Comparison of ENCODE assay signal across 23 cellular contexts in the genomic region with DNA sequence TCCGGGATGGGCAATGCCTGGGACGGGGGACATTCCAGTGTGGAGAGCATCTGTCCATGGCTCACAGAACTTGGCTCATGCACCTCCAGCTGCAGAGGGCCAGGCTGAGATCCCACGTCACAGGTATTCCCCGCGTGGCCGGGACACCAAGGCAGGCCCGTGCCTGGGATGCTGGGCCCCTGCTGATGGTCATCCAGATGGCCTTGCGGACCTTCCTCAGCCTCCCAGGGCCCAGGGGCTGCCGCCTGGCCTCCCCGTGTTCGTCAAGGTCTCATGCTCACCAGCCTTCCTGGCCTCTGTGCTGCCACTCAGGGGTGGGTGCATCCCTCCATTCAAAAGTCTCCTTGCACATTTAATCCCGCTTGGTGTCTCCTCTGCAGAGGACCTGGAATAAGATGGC. TPM values are rescaled to one million over a fixed set of nuclear protein-coding genes. Genes with fewer than 3 reads are reported as not detected.
DNase-seq lines count a peak whose midpoint lies in the region; ATAC-seq, FAIRE-seq and TF ChIP-seq lines count a peak whose summit lies in the region.
"Had no signal": no experiment of that assay in that cellular context is flagged by ENCODE, and none has a peak within 500 bp of the region (broad histone marks: within the 10 kb centered on the region; RNA-seq: fewer than 3 reads in every experiment).

No MANE protein-coding gene starts in this region.

- H4K20me1 ChIP-seq in HepG2 (ENCODE audit: insufficient read depth, low read length), result no peaks in the 10 kb centered on the region
- H4K20me1 ChIP-seq: BLaER1 had no signal

- ATAC-seq in right lobe of liver (no peak), HepG2 (no peak), sciatic nerve (no peak), GM21737 (IDR thresholded peaks at IDR 0.05; ENCODE audit: unreplicated experiment) (no peak)
- ATAC-seq: CD8-positive, alpha-beta T cell had no signal

- no peak overlapping the region for H2AK5ac ChIP-seq in neuronal stem cell (ENCODE audit: low read depth, low read length)

- H3K4me1 ChIP-seq in right lobe of liver (no peaks in the 10 kb centered on the region), HepG2 (ENCODE audit: insufficient read depth, low read length) (peaks cover 23% of the 10 kb centered on the region), neuronal stem cell (ENCODE audit: control insufficient read depth in 2 of 2, insufficient read depth in 1 of 2, low read depth in 1 of 2, low read length in 2 of 2) (no peaks in the 10 kb centered on the region)
- H3K4me1 ChIP-seq: Caco-2 had no signal

- WGBS in right lobe of liver (ENCODE audit: insufficient coverage, low coverage, low lambda C conversion rate, missing lambda C conversion rate), result 83% methylated on average over 1 of the region's 12 CpGs
- WGBS in HepG2 (ENCODE audit: low lambda C conversion rate), result 40% methylated on average over 6 of the region's 12 CpGs
- no CpG with 5 or more reads among the region's 12 CpGs for WGBS in neuronal stem cell (ENCODE audit: extremely low coverage in 2 of 2, insufficient read length in 2 of 2, insufficient replicate concordance in 1 of 2), 2 donors

- no peak overlapping the region for H4K91ac ChIP-seq in neuronal stem cell (ENCODE audit: low read depth, low read length, poor library complexity)

- no peak overlapping the region for H3K9ac ChIP-seq in HepG2 (ENCODE audit: insufficient read depth, low read depth, low read length)
- H3K9ac ChIP-seq in neuronal stem cell (ENCODE audit: low read depth, low read length, poor library complexity), result no peak overlapping the region
- H3K9ac ChIP-seq: BLaER1 had no signal

- H3K9me3 ChIP-seq in right lobe of liver (no peaks in the 10 kb centered on the region), HepG2 (ENCODE audit: low read length) (no peaks in the 10 kb centered on the region), neuronal stem cell (replicated peaks in 1 of 2; ENCODE audit: control insufficient read depth in 2 of 2, insufficient read depth in 1 of 2, low read depth in 1 of 2, low read length in 2 of 2) (no peaks in the 10 kb centered on the region)
- H3K9me3 ChIP-seq: BLaER1, Caco-2 had no signal

- no peak overlapping the region for H3K4me3 ChIP-seq in right lobe of liver
- H3K4me3 ChIP-seq in HepG2 (replicated peaks in 1 of 3; ENCODE audit: insufficient read depth in 1 of 3, low read depth in 2 of 3, low read length in 3 of 3), result no peak overlapping the region
- H3K4me3 ChIP-seq in neuronal stem cell (ENCODE audit: low read length in 2 of 2), result no peak overlapping the region
- H3K4me3 ChIP-seq: BLaER1 had no signal

- TF ChIP-seq EP300 in HepG2 (IDR thresholded peaks at IDR 0.05; ENCODE audit: low read depth in 2 of 2, low read length in 2 of 2) (no peak), HepG2 (CRISPR knock-in tag; IDR thresholded peaks at IDR 0.05; ENCODE audit: borderline replicate concordance) (no peak)

- DNase-seq in right lobe of liver (peak in 2 of 3 donors; percentile 38 to 46), HepG2 (ENCODE audit: low spot score) (no peak), neuronal stem cell (ENCODE audit: low spot score) (no peak), sciatic nerve (ENCODE audit: low spot score) (peak; percentile 49), NCI-H510A treated with DMSO at 0.1 percent for 48 hours (lab: John Stamatoyannopoulos, UW) (no peak), dedifferentiated amniotic fluid mesenchymal stem cell (ENCODE audit: extremely low spot score) (no peak), inferior parietal cortex (ENCODE audit: extremely low spot score) (no peak)
- DNase-seq: Caco-2; CD4-positive, CD25-positive, alpha-beta regulatory T cell; CD8-positive, alpha-beta T cell; DMS153; DND-41; GOT3; HCEC 1CT had no signal

- H3K36me3 ChIP-seq in right lobe of liver, result no peaks in the 10 kb centered on the region
- H3K36me3 ChIP-seq in HepG2 (replicated peaks in 1 of 2; ENCODE audit: control insufficient read depth in 1 of 2, insufficient read depth in 2 of 2, low read length in 2 of 2), result no peaks in the 10 kb centered on the region
- H3K36me3 ChIP-seq in neuronal stem cell (replicated peaks in 1 of 2; ENCODE audit: control insufficient read depth in 2 of 2, insufficient read depth in 2 of 2, low read length in 2 of 2), result no peaks in the 10 kb centered on the region
- H3K36me3 ChIP-seq: BLaER1 had no signal

- intact Hi-C loops in right lobe of liver (cut with DNase I) (no loop called here), HepG2 (cut with micrococcal nuclease; ENCODE audit: unreplicated experiment) (no loop called here), sciatic nerve (cut with DNase I) (no loop called here)

- CTCF ChIA-PET in HepG2 (lab: Yijun Ruan, JAX; ENCODE audit: low intra/inter-chr PET ratio, low total read pairs), result no interaction called here

- H2AFZ ChIP-seq in HepG2 (ENCODE audit: low read length) (no peak overlapping the region), neuronal stem cell (ENCODE audit: low read length) (no peak overlapping the region)

- in situ Hi-C loops in HepG2 (cut with HindIII; ENCODE audit: extremely low pct_ligation_motif_present, low pct_unique_long_range_greater_than_20kb), result no loop called here

- H3K27ac ChIP-seq in right lobe of liver (no peak overlapping the region), HepG2 (ENCODE audit: extremely low read length, insufficient read depth, low read length) (no peak overlapping the region), neuronal stem cell (replicated peaks; ENCODE audit: low read length) (no peak overlapping the region)
- H3K27ac ChIP-seq: 22Rv1, BLaER1, C4-2B had no signal

- H3K14ac ChIP-seq in neuronal stem cell (ENCODE audit: low read length), result no peak overlapping the region

- POLR2A ChIA-PET in HepG2 (lab: Yijun Ruan, JAX), result no interaction called here

- H4K8ac ChIP-seq in neuronal stem cell (ENCODE audit: low read depth, low read length), result no peak overlapping the region

- TF ChIP-seq POLR2A in right lobe of liver (IDR thresholded peaks at IDR 0.05) (no peak), HepG2 (IDR thresholded peaks at IDR 0.05; ENCODE audit: insufficient read depth in 1 of 2, low read depth in 2 of 2, low read length in 2 of 2) (no peak)

- peak overlapping the region; percentile 55 for H3K23ac ChIP-seq in neuronal stem cell (ENCODE audit: low read depth, low read length, poor library complexity)

- H3K18ac ChIP-seq in neuronal stem cell (ENCODE audit: low read length), result peak overlapping the region; percentile 71

- H3K79me1 ChIP-seq in neuronal stem cell (ENCODE audit: low read depth, low read length), result no peaks in the 10 kb centered on the region

- no peak overlapping the region for H2BK5ac ChIP-seq in neuronal stem cell (ENCODE audit: low read length)

- no TSS peak for BruUV-seq in HepG2 (replicated peaks; lab: Mats Ljungman, UMichigan)

- FAIRE-seq in HepG2 (lab: Jason Lieb, UNC), result no peak
- FAIRE-seq: A204.1, G401.6, GM12892, GM19239, H54 had no signal

- no peaks in the 10 kb centered on the region for H3K27me3 ChIP-seq in right lobe of liver
- peaks cover 0 to 3% of the 10 kb centered on the region in 2 experiments; a peak in 3 of 5 replicates for H3K27me3 ChIP-seq in HepG2 (ENCODE audit: control insufficient read depth in 1 of 2, insufficient read depth in 2 of 2, low read length in 2 of 2)
- peaks cover 0 to 10% (median 0%) of the 10 kb centered on the region in 3 experiments for H3K27me3 ChIP-seq in neuronal stem cell (ENCODE audit: control insufficient read depth in 3 of 3, insufficient read depth in 3 of 3, low read depth in 1 of 3, low read length in 3 of 3)
- H3K27me3 ChIP-seq: BLaER1 had no signal

- TF ChIP-seq CTCF in right lobe of liver (IDR thresholded peaks at IDR 0.05) (no peak), HepG2 (CRISPR knock-in tag; IDR thresholded peaks at IDR 0.05) (no peak)

- H2BK15ac ChIP-seq in neuronal stem cell (ENCODE audit: low read length), result no peak overlapping the region

- no peak overlapping the region for H2BK12ac ChIP-seq in neuronal stem cell (ENCODE audit: low read length)

- no peak for TF ChIP-seq RAD21 in HepG2 (CRISPR knock-in tag; IDR thresholded peaks at IDR 0.05)

- no peak overlapping the region for H3K4me2 ChIP-seq in HepG2 (ENCODE audit: low read depth, low read length)
- H3K4me2 ChIP-seq in neuronal stem cell (ENCODE audit: insufficient read depth, low read length, poor library complexity, severe bottlenecking), result no peak overlapping the region
- H3K4me2 ChIP-seq: BLaER1 had no signal

- no peak overlapping the region for H3K4ac ChIP-seq in neuronal stem cell (ENCODE audit: low read length)

- no peak overlapping the region for H2BK120ac ChIP-seq in neuronal stem cell (ENCODE audit: low read depth, low read length)

- H3K79me2 ChIP-seq in HepG2 (ENCODE audit: insufficient read depth, low read length), result no peaks in the 10 kb centered on the region

RNA-seq across cellular contexts. Expression of gene LRPAP1, which starts 40.9 kb away (rescaled TPM):
- total RNA-seq in right lobe of liver, result 100 to 1,000 TPM in 1 of 6 experiments, 10 to 100 TPM in 5; 63.4 to 108 (median 85.3) TPM
- 81.5 and 191 TPM in 2 replicates for total RNA-seq in HepG2 (2016; rRNA removed; fragmentation: Illumina TruSeq; extraction: Trizol)
- 13.6 and 13.8 TPM in 2 replicates for total RNA-seq in HepG2 (2016; cell fraction: cytosol; rRNA removed; fragmentation: Illumina TruSeq; extraction: Trizol; ENCODE audit: low read depth)
- 74.4 and 198 TPM in 2 replicates for total RNA-seq in HepG2 (2016; cell fraction: insoluble cytoplasmic fraction; rRNA removed; fragmentation: Illumina TruSeq; extraction: Trizol)
- total RNA-seq in HepG2 (2016; cell fraction: membrane; rRNA removed; fragmentation: Illumina TruSeq; extraction: Trizol), result 21.2 and 25.2 TPM in 2 replicates
- total RNA-seq in HepG2 (2016; cell fraction: nucleus; rRNA removed; fragmentation: Illumina TruSeq; extraction: Trizol), result 143 and 170 TPM in 2 replicates
- 153 and 176 TPM in 2 replicates for polyA plus RNA-seq in HepG2 (2011; rRNA removed)
- polyA plus RNA-seq in HepG2 (2011; cell fraction: cytosol; rRNA removed), result 149 and 180 TPM in 2 replicates
- 95.3 and 103 TPM in 2 replicates for polyA plus RNA-seq in HepG2 (2011; cell fraction: nucleus; rRNA removed)
- 118 TPM in 2 replicates for polyA plus RNA-seq in HepG2 (2012)
- polyA plus RNA-seq in HepG2 (2016; cell fraction: cytosol; fragmentation: Illumina TruSeq; extraction: Trizol; ENCODE audit: low read depth), result 23.9 and 25.8 TPM in 2 replicates
- 64.4 and 77.4 TPM in 2 replicates for polyA plus RNA-seq in HepG2 (2016; cell fraction: insoluble cytoplasmic fraction; fragmentation: Illumina TruSeq; extraction: Trizol; ENCODE audit: low read depth)
- 25.2 and 31.6 TPM in 2 replicates for polyA plus RNA-seq in HepG2 (2016; cell fraction: membrane; fragmentation: Illumina TruSeq; extraction: Trizol; ENCODE audit: low read depth)
- polyA plus RNA-seq in HepG2 (2016; cell fraction: nucleus; fragmentation: Illumina TruSeq; extraction: Trizol; ENCODE audit: insufficient read depth, low read depth), result 270 and 284 TPM in 2 replicates
- 32.2 and 52.3 TPM in 2 replicates for polyA minus RNA-seq in HepG2 (2011; rRNA and poly(A)+ RNA removed; ENCODE audit: low replicate concordance)
- polyA minus RNA-seq in HepG2 (2011; cell fraction: cytosol; rRNA and poly(A)+ RNA removed), result 53.1 and 54.6 TPM in 2 replicates
- polyA minus RNA-seq in HepG2 (2011; cell fraction: nucleus; rRNA and poly(A)+ RNA removed), result 24.3 and 25.0 TPM in 2 replicates
- polyA plus RNA-seq in neuronal stem cell (2013, experiment 1 of 2), result 56.9 TPM
- polyA plus RNA-seq in neuronal stem cell (2013, experiment 2 of 2), result 58.7 TPM
- total RNA-seq in sciatic nerve, result 105 TPM

Comparison
In these comparisons a context has a peak if more than half of its experiments do, and no peak if none do; other contexts are left out.
1. DNase-seq: peak in right lobe of liver (2 of 3) and sciatic nerve (single experiment); none in HepG2 (single experiment), neuronal stem cell (single experiment), NCI-H510A treated with DMSO at 0.1 percent for 48 hours (single experiment), dedifferentiated amniotic fluid mesenchymal stem cell (single experiment) and inferior parietal cortex (single experiment).